ENCODE assay signal across 20 cellular contexts in genomic region chr6:75116946-75117345, GRCh38.
"Had no signal": no experiment of that assay in that cellular context is flagged by ENCODE, and none has a peak within 500 bp of the region (broad histone marks: within the 10 kb centered on the region; RNA-seq: fewer than 3 reads in every experiment).

No MANE protein-coding gene starts in this region.

- DNase-seq: activated CD4-positive, alpha-beta memory T cell treated with anti-CD3 and anti-CD28 coated beads for 36 hours; activated T-cell treated with anti-CD3 and anti-CD28 coated beads for 4 hours; body of pancreas; central memory CD4-positive, alpha-beta T cell; cortex of kidney; effector CD4-positive, alpha-beta T cell; heart left ventricle; immature natural killer cell; left ventricle myocardium superior; mucosa of descending colon; naive thymus-derived CD4-positive, alpha-beta T cell; spleen; stimulated activated CD4-positive, alpha-beta T cell treated with anti-CD3 and anti-CD28 coated beads, Interleukin-4, amount 100 ng/mL, for 4 hours; testis had no signal

- FAIRE-seq: frontal cortex had no signal

- H3K27ac Mint-ChIP-seq: activated CD4-positive, alpha-beta memory T cell treated with anti-CD3 and anti-CD28 coated beads for 36 hours; activated naive CD8-positive, alpha-beta T cell; immature natural killer cell; naive thymus-derived CD4-positive, alpha-beta T cell; stimulated activated memory B cell treated with anti-CD40 and anti-IgM and Interleukin-4, amounts not matched to agents 10 μg/mL and 1 μg/mL and 100 μg/mL, for 72 hours had no signal

- H3K36me3 Mint-ChIP-seq: activated CD4-positive, alpha-beta memory T cell treated with anti-CD3 and anti-CD28 coated beads for 36 hours; activated naive CD8-positive, alpha-beta T cell; immature natural killer cell; naive thymus-derived CD4-positive, alpha-beta T cell; stimulated activated memory B cell treated with anti-CD40 and anti-IgM and Interleukin-4, amounts not matched to agents 10 μg/mL and 1 μg/mL and 100 μg/mL, for 72 hours had no signal

- H3K27me3 ChIP-seq: body of pancreas, heart left ventricle, spleen, testis had no signal

- ATAC-seq: body of pancreas; esophagus mucosa; heart left ventricle; left ventricle myocardium superior; mucosa of descending colon; naive thymus-derived CD4-positive, alpha-beta T cell; stimulated activated memory B cell treated with anti-CD40 and anti-IgM and Interleukin-4, amounts not matched to agents 10 μg/mL and 1 μg/mL and 100 μg/mL, for 72 hours had no signal

- H3K27ac ChIP-seq: body of pancreas, heart left ventricle, parathyroid adenoma, SK-N-MC, spleen, testis had no signal

- H3K36me3 ChIP-seq: spleen had no signal

- H3K4me1 Mint-ChIP-seq: immature natural killer cell; naive thymus-derived CD4-positive, alpha-beta T cell; stimulated activated memory B cell treated with anti-CD40 and anti-IgM and Interleukin-4, amounts not matched to agents 10 μg/mL and 1 μg/mL and 100 μg/mL, for 72 hours had no signal

- H3K4me3 ChIP-seq: body of pancreas, heart left ventricle, mucosa of descending colon, SK-N-MC, spleen, testis had no signal

- H3K27me3 Mint-ChIP-seq: activated CD4-positive, alpha-beta memory T cell treated with anti-CD3 and anti-CD28 coated beads for 36 hours; naive thymus-derived CD4-positive, alpha-beta T cell; stimulated activated memory B cell treated with anti-CD40 and anti-IgM and Interleukin-4, amounts not matched to agents 10 μg/mL and 1 μg/mL and 100 μg/mL, for 72 hours had no signal

- H3K4me3 Mint-ChIP-seq: activated CD4-positive, alpha-beta memory T cell treated with anti-CD3 and anti-CD28 coated beads for 36 hours; activated naive CD8-positive, alpha-beta T cell; immature natural killer cell; naive thymus-derived CD4-positive, alpha-beta T cell; stimulated activated memory B cell treated with anti-CD40 and anti-IgM and Interleukin-4, amounts not matched to agents 10 μg/mL and 1 μg/mL and 100 μg/mL, for 72 hours had no signal

- H3K9me3 Mint-ChIP-seq: activated CD4-positive, alpha-beta memory T cell treated with anti-CD3 and anti-CD28 coated beads for 36 hours; naive thymus-derived CD4-positive, alpha-beta T cell had no signal
